In the genomic region with DNA sequence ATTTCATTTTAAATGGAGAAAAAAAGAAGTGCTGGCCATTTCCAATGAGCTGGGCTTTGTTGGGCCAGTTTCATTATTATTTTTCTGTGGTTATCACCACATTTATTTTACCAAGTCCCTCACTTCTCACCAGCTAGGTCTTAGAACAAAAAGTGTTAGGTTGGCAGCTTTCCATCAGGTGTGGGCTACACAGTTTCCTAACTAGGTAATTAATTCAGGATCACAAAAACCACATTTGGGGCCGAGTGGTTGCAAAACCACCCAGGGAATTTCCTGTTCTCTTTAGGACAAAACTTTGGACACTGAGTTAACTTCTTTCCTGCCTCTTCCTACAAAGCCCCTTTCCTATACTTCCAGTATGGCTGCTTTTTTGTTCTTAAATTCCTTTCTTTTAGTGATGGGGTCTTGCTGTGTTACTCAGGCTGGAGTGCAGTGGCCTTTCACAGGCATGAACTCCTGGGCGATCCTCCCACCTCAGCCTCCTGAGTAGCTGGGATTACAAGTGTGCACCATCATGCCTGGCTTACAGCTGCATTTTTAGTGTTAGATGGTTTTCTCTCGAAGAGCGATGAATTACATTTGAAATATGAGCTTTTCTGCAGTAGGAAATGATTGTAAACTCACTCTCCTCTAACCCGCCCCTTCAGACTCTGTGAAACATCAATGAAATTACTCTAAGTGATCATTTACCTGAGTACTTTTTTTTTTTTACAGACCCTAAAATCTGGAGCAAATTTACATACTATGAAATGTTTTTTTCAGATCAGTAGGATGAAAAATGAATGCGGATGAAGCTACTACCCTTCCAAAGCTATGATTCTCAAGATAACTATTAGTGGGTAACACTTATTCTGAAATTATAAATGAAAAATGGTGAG, we compare ENCODE assay signal across 9 cellular contexts. TPM values are rescaled to one million over a fixed set of nuclear protein-coding genes. Genes with fewer than 3 reads are reported as not detected.
DNase-seq lines count a peak whose midpoint lies in the region; ATAC-seq and TF ChIP-seq lines count a peak whose summit lies in the region.
"Had no signal": no experiment of that assay in that cellular context is flagged by ENCODE, and none has a peak within 500 bp of the region (broad histone marks: within the 10 kb centered on the region; RNA-seq: fewer than 3 reads in every experiment).

No MANE protein-coding gene starts in this region.

- intact Hi-C loops in CD14-positive monocyte (cut with micrococcal nuclease), result loop anchor here (2.0 to 10.0 kb wide), 8 partner anchors 72 to 404 kb away; no protein-coding TSS in a partner anchor

- peaks cover 8% of the 10 kb centered on the region for H3F3A ChIP-seq in Loucy (ENCODE audit: low read depth)

- H2AFZ ChIP-seq in Loucy (ENCODE audit: low read length), result no peak overlapping the region

- H3K36me3 Mint-ChIP-seq in CD14-positive monocyte (peaks cover 13 to 24% of the 10 kb centered on the region in 2 donors), nephron progenitor cell (ENCODE audit: low read depth) (peaks cover 14% of the 10 kb centered on the region)
- peaks cover 63% of the 10 kb centered on the region for H3K36me3 Mint-ChIP-seq in central memory CD8-positive, alpha-beta T cell (ENCODE audit: insufficient read depth)

- H4K20me1 ChIP-seq in Loucy (ENCODE audit: insufficient read depth, low read length, poor library complexity, severe bottlenecking), result peaks cover 10% of the 10 kb centered on the region

- ATAC-seq in central memory CD8-positive, alpha-beta T cell (replicated peaks; ENCODE audit: extremely low read depth, poor library complexity, severe bottlenecking), result no peak

- H3K4me3 Mint-ChIP-seq in CD14-positive monocyte (peak overlapping the region in 1 of 2 donors; percentile 30), nephron progenitor cell (no peak overlapping the region)
- peak overlapping the region; percentile 65 for H3K4me3 Mint-ChIP-seq in central memory CD8-positive, alpha-beta T cell
- H3K4me3 Mint-ChIP-seq: dendritic cell treated with granulocyte-macrophage colony-stimulating factor and Interleukin-4, amounts not matched to agents 40 ng/mL and 50 ng/mL, for 4 days had no signal

- H3K9ac ChIP-seq in Loucy (ENCODE audit: low read depth, low read length, poor library complexity, severe bottlenecking), result peak overlapping the region; percentile 100

- TF ChIP-seq CTCF in CD14-positive monocyte (IDR thresholded peaks at IDR 0.05) (no peak), Loucy (conservative IDR thresholded peaks at IDR 0.05; ENCODE audit: low read length) (no peak), nephron progenitor cell (IDR thresholded peaks at IDR 0.05) (no peak)

- H3K4me3 ChIP-seq in Loucy (ENCODE audit: low read length, poor library complexity, severe bottlenecking), result peak overlapping the region; percentile 97

- H3K9me3 Mint-ChIP-seq in CD14-positive monocyte (peaks cover 0 to 9% (median 2%) of the 10 kb centered on the region in 7 donors), nephron progenitor cell (no peaks in the 10 kb centered on the region)
- H3K9me3 Mint-ChIP-seq in central memory CD8-positive, alpha-beta T cell, result no peaks in the 10 kb centered on the region
- H3K9me3 Mint-ChIP-seq: dendritic cell treated with granulocyte-macrophage colony-stimulating factor and Interleukin-4, amounts not matched to agents 40 ng/mL and 50 ng/mL, for 4 days had no signal

- H3K27ac Mint-ChIP-seq in CD14-positive monocyte, result peak overlapping the region; percentile 94 to 98 (median 95)
- H3K27ac Mint-ChIP-seq in central memory CD8-positive, alpha-beta T cell (ENCODE audit: low read depth), result peak overlapping the region; percentile 95
- H3K27ac Mint-ChIP-seq in nephron progenitor cell, result peak overlapping the region; percentile 2

- peaks cover 20% of the 10 kb centered on the region for H3K4me1 ChIP-seq in Loucy (ENCODE audit: insufficient read depth, low read length, poor library complexity, severe bottlenecking)

- H3K4me2 ChIP-seq in Loucy (ENCODE audit: low read depth, low read length, poor library complexity, severe bottlenecking), result peak overlapping the region; percentile 89

- H3K9me2 ChIP-seq in Loucy (replicated peaks; ENCODE audit: low read depth, low read length), result no peaks in the 10 kb centered on the region

- peaks cover 59% of the 10 kb centered on the region for H3K4me1 Mint-ChIP-seq in CD14-positive monocyte
- H3K4me1 Mint-ChIP-seq in central memory CD8-positive, alpha-beta T cell, result peaks cover 29% of the 10 kb centered on the region
- peaks cover 33% of the 10 kb centered on the region for H3K4me1 Mint-ChIP-seq in nephron progenitor cell

- H3K79me2 ChIP-seq in Loucy (ENCODE audit: insufficient read depth, low read length), result peaks cover 43% of the 10 kb centered on the region

- no peaks in the 10 kb centered on the region for H3K27me3 ChIP-seq in Loucy (ENCODE audit: insufficient read depth, low read length, poor library complexity, severe bottlenecking)

- peaks cover 17% of the 10 kb centered on the region; the same call in 1 of the 2 replicates for H3K36me3 ChIP-seq in Loucy (ENCODE audit: insufficient read depth, low read length)

- no peaks in the 10 kb centered on the region for H3K9me3 ChIP-seq in Loucy (ENCODE audit: insufficient read depth, low read depth, low read length)

- DNase-seq in CD14-positive monocyte (ENCODE audit: low spot score), result no peak
- DNase-seq in central memory CD8-positive, alpha-beta T cell (ENCODE audit: low spot score in 2 of 2), result no peak
- no peak for DNase-seq in nephron progenitor cell
- no peak for DNase-seq in stimulated activated CD4-positive, alpha-beta T cell treated with anti-CD3 and anti-CD28 coated beads, Interleukin-4, amount 100 ng/mL, for 24 hours
- DNase-seq in HT-29 (ENCODE audit: low spot score), result no peak
- DNase-seq in NCI-H524 treated with DMSO at 0.1 percent for 48 hours (lab: John Stamatoyannopoulos, UW), result no peak
- DNase-seq in H4 (ENCODE audit: low spot score), result no peak

- peaks cover 0 to 3% (median 0%) of the 10 kb centered on the region in 3 donors for H3K27me3 Mint-ChIP-seq in CD14-positive monocyte (ENCODE audit: low read depth in 3 of 3)
- H3K27me3 Mint-ChIP-seq in central memory CD8-positive, alpha-beta T cell, result no peaks in the 10 kb centered on the region
- H3K27me3 Mint-ChIP-seq in nephron progenitor cell (ENCODE audit: low read depth, poor library complexity), result no peaks in the 10 kb centered on the region
- H3K27me3 Mint-ChIP-seq: dendritic cell treated with granulocyte-macrophage colony-stimulating factor and Interleukin-4, amounts not matched to agents 40 ng/mL and 50 ng/mL, for 4 days had no signal

RNA-seq across cellular contexts. Expression of gene ZFP36L2, which starts 2.6 kb away (rescaled TPM):
- 10 to 100 TPM; 84.4 to 88.3 TPM for polyA plus RNA-seq in CD14-positive monocyte
- total RNA-seq in HT-29 (2014; rRNA removed; shearing (Covaris generic)), result 19.4 and 20.5 TPM in 2 replicates
- total RNA-seq in H4 (2014; rRNA removed; shearing (Covaris generic)), result 1.2 and 2.1 TPM in 2 replicates

Comparison
In these comparisons a context has a peak if more than half of its experiments do, and no peak if none do; other contexts are left out.
1. H3K27ac Mint-ChIP-seq: peak in every context shown above with its lines; median percentile 95 in CD14-positive monocyte; 95 in central memory CD8-positive, alpha-beta T cell; 2 in nephron progenitor cell.